ENCODE assay signal across 19 cellular contexts in genomic region chr4:120857312-120857711, GRCh38.
DNase-seq lines count a peak whose midpoint lies in the region; ATAC-seq, FAIRE-seq and TF ChIP-seq lines count a peak whose summit lies in the region.
"Had no signal": no experiment of that assay in that cellular context is flagged by ENCODE, and none has a peak within 500 bp of the region (broad histone marks: within the 10 kb centered on the region; RNA-seq: fewer than 3 reads in every experiment).

No MANE protein-coding gene starts in this region.

- TF ChIP-seq CTCF in HepG2 (CRISPR knock-in tag; IDR thresholded peaks at IDR 0.05), result no peak
- TF ChIP-seq CTCF in right lobe of liver (IDR thresholded peaks at IDR 0.05), result no peak
- no peak for TF ChIP-seq CTCF in astrocyte of the spinal cord (IDR thresholded peaks at IDR 0.05; ENCODE audit: low read depth, low read length)
- TF ChIP-seq CTCF in fibroblast of pulmonary artery (IDR thresholded peaks at IDR 0.05; ENCODE audit: low read length, missing control alignments), result no peak
- TF ChIP-seq CTCF in left lung (IDR thresholded peaks at IDR 0.05), result no peak

- DNase-seq in HepG2 (ENCODE audit: low spot score) (no peak), right lobe of liver (no peak), astrocyte of the spinal cord (ENCODE audit: low read depth, low spot score) (peak; percentile 20), fibroblast of pulmonary artery (ENCODE audit: low read depth) (peak; percentile 30), AML-193 (lab: John Stamatoyannopoulos, UW) (no peak), left lung (no peak)
- DNase-seq in NK-92 treated with Interleukin-12 subunit alpha and Interleukin-12 subunit beta, amount 100 ng/mL, for 24 hours (lab: John Stamatoyannopoulos, UW), result no peak
- DNase-seq: DMS153, NCI-H1092, NCI-H446, NCI-H748 treated with DMSO at 0.1 percent for 48 hours, Peyer's patch, Right ventricle myocardium superior had no signal

- POLR2A ChIA-PET in HepG2 (lab: Yijun Ruan, JAX), result no interaction called here

- H2AFZ ChIP-seq in HepG2 (ENCODE audit: low read length), result no peak overlapping the region
- H2AFZ ChIP-seq: GM23338 had no signal

- H4K20me1 ChIP-seq in HepG2 (ENCODE audit: insufficient read depth, low read length), result no peaks in the 10 kb centered on the region

- intact Hi-C loops in HepG2 (cut with micrococcal nuclease; ENCODE audit: unreplicated experiment), result no loop called here
- intact Hi-C loops in right lobe of liver (cut with DNase I), result no loop called here
- intact Hi-C loops in left lung (cut with DNase I), result no loop called here

- TF ChIP-seq EP300 in HepG2 (IDR thresholded peaks at IDR 0.05; ENCODE audit: low read depth in 2 of 2, low read length in 2 of 2) (no peak), HepG2 (CRISPR knock-in tag; IDR thresholded peaks at IDR 0.05; ENCODE audit: borderline replicate concordance) (no peak)

- no peak for FAIRE-seq in HepG2 (lab: Jason Lieb, UNC)
- FAIRE-seq: HTR-8/SVneo, K562 had no signal

- TF ChIP-seq POLR2A in HepG2 (IDR thresholded peaks at IDR 0.05; ENCODE audit: insufficient read depth in 1 of 2, low read depth in 2 of 2, low read length in 2 of 2), result no peak
- no peak for TF ChIP-seq POLR2A in right lobe of liver (IDR thresholded peaks at IDR 0.05)

- H3K4me1 ChIP-seq in HepG2 (ENCODE audit: insufficient read depth, low read length) (no peaks in the 10 kb centered on the region), right lobe of liver (no peaks in the 10 kb centered on the region), left lung (no peaks in the 10 kb centered on the region)
- H3K4me1 ChIP-seq: Peyer's patch had no signal

- H3K4me2 ChIP-seq in HepG2 (ENCODE audit: low read depth, low read length), result no peak overlapping the region
- H3K4me2 ChIP-seq: GM23338 had no signal

- H3K79me2 ChIP-seq in HepG2 (ENCODE audit: insufficient read depth, low read length), result no peaks in the 10 kb centered on the region

- H3K27me3 ChIP-seq in HepG2 (ENCODE audit: control insufficient read depth in 1 of 2, insufficient read depth in 2 of 2, low read length in 2 of 2), result no peaks in the 10 kb centered on the region
- H3K27me3 ChIP-seq in right lobe of liver, result no peaks in the 10 kb centered on the region
- no peaks in the 10 kb centered on the region for H3K27me3 ChIP-seq in left lung
- H3K27me3 ChIP-seq: Peyer's patch had no signal

- TF ChIP-seq RAD21 in HepG2 (CRISPR knock-in tag; IDR thresholded peaks at IDR 0.05), result no peak

- H3K27ac ChIP-seq in HepG2 (ENCODE audit: extremely low read length, insufficient read depth, low read length) (no peak overlapping the region), right lobe of liver (no peak overlapping the region), left lung (no peak overlapping the region)
- H3K27ac ChIP-seq: 22Rv1, C4-2B, Peyer's patch had no signal

- ATAC-seq in HepG2 (no peak), right lobe of liver (no peak), left lung (no peak), GM21723 (IDR thresholded peaks at IDR 0.05; ENCODE audit: unreplicated experiment) (no peak)
- ATAC-seq: GM23338, K562 had no signal

- no TSS peak for BruUV-seq in HepG2 (replicated peaks; lab: Mats Ljungman, UMichigan)

- H3K9ac ChIP-seq in HepG2 (ENCODE audit: insufficient read depth, low read depth, low read length), result no peak overlapping the region

- in situ Hi-C loops in HepG2 (cut with HindIII; ENCODE audit: extremely low pct_ligation_motif_present, low pct_unique_long_range_greater_than_20kb) (no loop called here), astrocyte of the spinal cord (cut with HindIII; ENCODE audit: low sequenced_read_pairs) (no loop called here)

- 2% methylated on average over 3 of the region's 3 CpGs for WGBS in HepG2 (ENCODE audit: low lambda C conversion rate)
- WGBS in right lobe of liver (ENCODE audit: insufficient coverage, low coverage, low lambda C conversion rate, missing lambda C conversion rate), result 42% methylated on average over 3 of the region's 3 CpGs

- H3K36me3 ChIP-seq in HepG2 (replicated peaks in 1 of 2; ENCODE audit: control insufficient read depth in 1 of 2, insufficient read depth in 2 of 2, low read length in 2 of 2) (no peaks in the 10 kb centered on the region), right lobe of liver (no peaks in the 10 kb centered on the region), left lung (no peaks in the 10 kb centered on the region)
- H3K36me3 ChIP-seq: Peyer's patch had no signal

- CTCF ChIA-PET in HepG2 (lab: Yijun Ruan, JAX; ENCODE audit: low intra/inter-chr PET ratio, low total read pairs), result no interaction called here

- no peaks in the 10 kb centered on the region for H3K9me3 ChIP-seq in HepG2 (ENCODE audit: low read length)
- H3K9me3 ChIP-seq in right lobe of liver, result no peaks in the 10 kb centered on the region
- no peaks in the 10 kb centered on the region for H3K9me3 ChIP-seq in left lung
- H3K9me3 ChIP-seq: Peyer's patch had no signal

- H3K4me3 ChIP-seq in HepG2 (replicated peaks in 1 of 3; ENCODE audit: insufficient read depth in 1 of 3, low read depth in 2 of 3, low read length in 3 of 3), result no peak overlapping the region
- H3K4me3 ChIP-seq in right lobe of liver, result no peak overlapping the region
- H3K4me3 ChIP-seq in astrocyte of the spinal cord (ENCODE audit: low read depth, low read length), result no peak overlapping the region
- no peak overlapping the region for H3K4me3 ChIP-seq in fibroblast of pulmonary artery (replicated peaks; ENCODE audit: low read depth, low read length)
- H3K4me3 ChIP-seq in left lung, result no peak overlapping the region
- H3K4me3 ChIP-seq: GM23338, K562, Peyer's patch had no signal

TF ChIP-seq in HepG2, 621 proteins besides CTCF, POLR2A, EP300 and RAD21:
- TF ChIP-seq ATF7 (IDR thresholded peaks at IDR 0.05) (0 out of 2 replicates have a peak, but pooled peaks have one; percentile 18), ATF7 (CRISPR knock-in tag; IDR thresholded peaks at IDR 0.05) (no peak), CREB1 (IDR thresholded peaks at IDR 0.05) (peak; percentile 82), CREB1 (CRISPR knock-in tag; IDR thresholded peaks at IDR 0.05) (no peak), SRSF4 (IDR thresholded peaks at IDR 0.05; ENCODE audit: low read depth, low read length, poor library complexity, severe bottlenecking) (no peak)

Comparison
In these comparisons a context has a peak if more than half of its experiments do, and no peak if none do; other contexts are left out.
1. DNase-seq: peak in astrocyte of the spinal cord (single experiment) and fibroblast of pulmonary artery (single experiment); none in HepG2 (single experiment), right lobe of liver (0 of 3), AML-193 (0 of 2), NK-92 treated with Interleukin-12 subunit alpha and Interleukin-12 subunit beta, amount 100 ng/mL, for 24 hours (single experiment) and left lung (0 of 2).